In genomic region chr20:31710423-31711250, GRCh38 we compare ENCODE assay signal across 8 cellular contexts. TPM values are rescaled to one million over a fixed set of nuclear protein-coding genes. Genes with fewer than 3 reads are reported as not detected.
DNase-seq lines count a peak whose midpoint lies in the region; ATAC-seq and TF ChIP-seq lines count a peak whose summit lies in the region.

No MANE protein-coding gene starts in this region.

- no peak overlapping the region for H3K4me3 Mint-ChIP-seq in activated CD4-positive, alpha-beta T cell treated with anti-CD3 and anti-CD28 coated beads for 36 hours
- H3K4me3 Mint-ChIP-seq in activated CD4-positive, alpha-beta memory T cell treated with anti-CD3 and anti-CD28 coated beads, Interleukin-2, amount 10 ng/mL, durations not matched to agents 7 days and 5 days = no peak overlapping the region
- H3K4me3 Mint-ChIP-seq in immature natural killer cell = peak overlapping the region; percentile 16 to 70 (median 33)

- no peak for TF ChIP-seq CTCF in ovary (IDR thresholded peaks at IDR 0.05)

- no peak for TF ChIP-seq POLR2A in ovary (IDR thresholded peaks at IDR 0.05)

- CTCF ChIA-PET in activated CD4-positive, alpha-beta T cell treated with anti-CD3 and anti-CD28 coated beads for 36 hours (lab: Charles Lee) = interaction anchor here (1.2 to 2.5 kb wide), 5 partner anchors 10 to 50 kb away, joined by 3 to 14 read pairs (median 4); no protein-coding TSS in a partner anchor
- CTCF ChIA-PET in activated CD4-positive, alpha-beta memory T cell treated with anti-CD3 and anti-CD28 coated beads, Interleukin-2, amount 10 ng/mL, durations not matched to agents 7 days and 5 days (lab: Charles Lee) = interaction anchor here (0.7 to 4.0 kb wide), 3 partner anchors 13 to 97 kb away, joined by 6 to 22 read pairs (median 16); no protein-coding TSS in a partner anchor

- H3K4me3 ChIP-seq in thymus (ENCODE audit: low read length) (peak overlapping the region; percentile 37), ovary (no peak overlapping the region)

- no peaks in the 10 kb centered on the region for H3K9me3 ChIP-seq in thymus (ENCODE audit: control insufficient read depth)
- H3K9me3 ChIP-seq in ovary = no peaks in the 10 kb centered on the region

- H3K4me1 Mint-ChIP-seq in activated CD4-positive, alpha-beta T cell treated with anti-CD3 and anti-CD28 coated beads for 36 hours = peaks cover 88% of the 10 kb centered on the region
- peaks cover 90% of the 10 kb centered on the region for H3K4me1 Mint-ChIP-seq in activated CD4-positive, alpha-beta memory T cell treated with anti-CD3 and anti-CD28 coated beads, Interleukin-2, amount 10 ng/mL, durations not matched to agents 7 days and 5 days
- H3K4me1 Mint-ChIP-seq in immature natural killer cell = peaks cover 93 to 99% of the 10 kb centered on the region in 2 donors

- no peaks in the 10 kb centered on the region for H3K9me3 Mint-ChIP-seq in activated CD4-positive, alpha-beta T cell treated with anti-CD3 and anti-CD28 coated beads for 36 hours (ENCODE audit: low read depth)
- no peaks in the 10 kb centered on the region for H3K9me3 Mint-ChIP-seq in activated CD4-positive, alpha-beta memory T cell treated with anti-CD3 and anti-CD28 coated beads, Interleukin-2, amount 10 ng/mL, durations not matched to agents 7 days and 5 days
- no peaks in the 10 kb centered on the region for H3K9me3 Mint-ChIP-seq in immature natural killer cell

- intact Hi-C loops in activated CD4-positive, alpha-beta T cell treated with anti-CD3 and anti-CD28 coated beads for 36 hours (cut with DNase I, micrococcal nuclease) = no loop called here
- intact Hi-C loops in ovary (cut with DNase I) = loop anchor here in 1 of 4 donors (10.0 kb wide), 1 partner anchor 146 kb away; no protein-coding TSS in a partner anchor

- ATAC-seq in activated CD4-positive, alpha-beta T cell treated with anti-CD3 and anti-CD28 coated beads for 36 hours = no peak

- peak overlapping the region; percentile 72 for H3K27ac Mint-ChIP-seq in activated CD4-positive, alpha-beta T cell treated with anti-CD3 and anti-CD28 coated beads for 36 hours
- H3K27ac Mint-ChIP-seq in activated CD4-positive, alpha-beta memory T cell treated with anti-CD3 and anti-CD28 coated beads, Interleukin-2, amount 10 ng/mL, durations not matched to agents 7 days and 5 days = peak overlapping the region; percentile 47
- H3K27ac Mint-ChIP-seq in immature natural killer cell = peak overlapping the region; percentile 83 to 95 (median 91)

- TF ChIP-seq EP300 in ovary (IDR thresholded peaks at IDR 0.05) = no peak

- H3K27ac ChIP-seq in thymus (ENCODE audit: low read depth) (peak overlapping the region; percentile 86), ovary (no peak overlapping the region)

- no peaks in the 10 kb centered on the region for H3K27me3 Mint-ChIP-seq in activated CD4-positive, alpha-beta T cell treated with anti-CD3 and anti-CD28 coated beads for 36 hours
- no peaks in the 10 kb centered on the region for H3K27me3 Mint-ChIP-seq in activated CD4-positive, alpha-beta memory T cell treated with anti-CD3 and anti-CD28 coated beads, Interleukin-2, amount 10 ng/mL, durations not matched to agents 7 days and 5 days
- H3K27me3 Mint-ChIP-seq in immature natural killer cell (ENCODE audit: low read depth in 3 of 3) = peaks cover 0 to 2% (median 0%) of the 10 kb centered on the region in 3 donors

- H3K27me3 ChIP-seq in thymus (ENCODE audit: control insufficient read depth, insufficient read depth) (no peaks in the 10 kb centered on the region), ovary (no peaks in the 10 kb centered on the region)

- H3K36me3 ChIP-seq in thymus (ENCODE audit: control insufficient read depth, insufficient read depth) (peaks cover 56% of the 10 kb centered on the region), ovary (no peaks in the 10 kb centered on the region)

- POLR2A ChIA-PET in activated CD4-positive, alpha-beta T cell treated with anti-CD3 and anti-CD28 coated beads for 36 hours (lab: Charles Lee) = no interaction called here
- POLR2A ChIA-PET in activated CD4-positive, alpha-beta memory T cell treated with anti-CD3 and anti-CD28 coated beads, Interleukin-2, amount 10 ng/mL, durations not matched to agents 7 days and 5 days (lab: Charles Lee) = interaction anchor here (1.2 to 3.5 kb wide), 7 partner anchors 9 to 46 kb away, joined by 3 to 14 read pairs (median 8); no protein-coding TSS in a partner anchor

- WGBS in thymus = 91% methylated on average over 5 of the region's 5 CpGs
- WGBS in ovary, 3 donors = 89 to 92% (median 90%) methylated on average over 5 of the region's 5 CpGs

- peaks cover 87% of the 10 kb centered on the region for H3K4me1 ChIP-seq in thymus (ENCODE audit: control insufficient read depth, insufficient read depth, low read length)
- H3K4me1 ChIP-seq in ovary (ENCODE audit: insufficient read depth) = peaks cover 14% of the 10 kb centered on the region

- DNase-seq in activated CD4-positive, alpha-beta T cell treated with anti-CD3 and anti-CD28 coated beads for 36 hours = no peak
- no peak for DNase-seq in activated CD4-positive, alpha-beta T cell treated with anti-CD3 and anti-CD28 coated beads for 48 hours
- DNase-seq in activated CD4-positive, alpha-beta memory T cell treated with anti-CD3 and anti-CD28 coated beads, Interleukin-2, amount 10 ng/mL, durations not matched to agents 7 days and 5 days = no peak
- DNase-seq in immature natural killer cell = no peak
- DNase-seq in A172 (ENCODE audit: low spot score) = no peak
- no peak for DNase-seq in effector CD8-positive, alpha-beta T cell (lab: John Stamatoyannopoulos, UW)
- no peak for DNase-seq in ovary

- peaks cover 92% of the 10 kb centered on the region for H3K36me3 Mint-ChIP-seq in activated CD4-positive, alpha-beta T cell treated with anti-CD3 and anti-CD28 coated beads for 36 hours (ENCODE audit: low read depth)
- H3K36me3 Mint-ChIP-seq in activated CD4-positive, alpha-beta memory T cell treated with anti-CD3 and anti-CD28 coated beads, Interleukin-2, amount 10 ng/mL, durations not matched to agents 7 days and 5 days (ENCODE audit: low read depth) = peaks cover 78% of the 10 kb centered on the region
- H3K36me3 Mint-ChIP-seq in immature natural killer cell = peaks cover 23 to 26% (median 26%) of the 10 kb centered on the region in 3 donors

RNA-seq across cellular contexts. Expression of gene BCL2L1, which starts 12.0 kb away (rescaled TPM):
- total RNA-seq in activated CD4-positive, alpha-beta T cell treated with anti-CD3 and anti-CD28 coated beads for 36 hours = 100 to 1,000 TPM; 107 to 121 TPM
- 10 to 100 TPM; 67.7 to 72.5 TPM for total RNA-seq in activated CD4-positive, alpha-beta memory T cell treated with anti-CD3 and anti-CD28 coated beads, Interleukin-2, amount 10 ng/mL, durations not matched to agents 7 days and 5 days
- polyA plus RNA-seq in immature natural killer cell (10 to 100 TPM; 30.9 to 60.4 (median 39.3) TPM), thymus (58.3 TPM), ovary (10 to 100 TPM; 31.6 to 35.6 TPM)
- total RNA-seq in A172 (2014; rRNA removed; shearing (Covaris generic)) = 202 and 212 TPM in 2 replicates
- total RNA-seq in ovary = 10 to 100 TPM; 21.7 to 65.1 (median 40.4) TPM

RNA-seq across cellular contexts. Expression of gene TPX2, which starts 28.5 kb away (rescaled TPM):
- total RNA-seq in activated CD4-positive, alpha-beta T cell treated with anti-CD3 and anti-CD28 coated beads for 36 hours = 100 to 1,000 TPM; 137 to 179 TPM
- total RNA-seq in activated CD4-positive, alpha-beta memory T cell treated with anti-CD3 and anti-CD28 coated beads, Interleukin-2, amount 10 ng/mL, durations not matched to agents 7 days and 5 days = 100 to 1,000 TPM; 137 to 138 TPM
- polyA plus RNA-seq in immature natural killer cell (1 to 10 TPM; 1.2 to 3.0 (median 1.8) TPM), thymus (8.2 TPM), ovary (1 to 10 TPM in 1 of 2 donors, under 1 TPM in 1; 0.91 to 5.2 TPM)
- 224 and 245 TPM in 2 replicates for total RNA-seq in A172 (2014; rRNA removed; shearing (Covaris generic))
- total RNA-seq in ovary = 1 to 10 TPM in 2 of 7 donors, under 1 TPM in 5; 0.10 to 1.6 (median 0.47) TPM

Comparison
In these comparisons a context has a peak if more than half of its experiments do, and no peak if none do; other contexts are left out.
1. H3K4me3 Mint-ChIP-seq: peak in immature natural killer cell (5 of 5); none in activated CD4-positive, alpha-beta T cell treated with anti-CD3 and anti-CD28 coated beads for 36 hours (single experiment) and activated CD4-positive, alpha-beta memory T cell treated with anti-CD3 and anti-CD28 coated beads, Interleukin-2, amount 10 ng/mL, durations not matched to agents 7 days and 5 days (single experiment).
2. RNA of gene TPX2, which starts 28.5 kb away (total RNA-seq): 224 to 245 TPM in A172, 137 to 179 TPM in activated CD4-positive, alpha-beta T cell treated with anti-CD3 and anti-CD28 coated beads for 36 hours and 137 to 138 TPM in activated CD4-positive, alpha-beta memory T cell treated with anti-CD3 and anti-CD28 coated beads, Interleukin-2, amount 10 ng/mL, durations not matched to agents 7 days and 5 days; 0.10 to 1.6 TPM in ovary; every median in the first group is over 10 times any median in the second.
3. Peak in every context shown above with its lines, with median percentiles within 50 percentile points of each other: H3K27ac Mint-ChIP-seq.